In genomic region chr5:179819296-179820126, GRCh38 we compare ENCODE assay signal across 1 cellular context.
TF ChIP-seq lines count a peak whose summit lies in the region.

No MANE protein-coding gene starts in this region.

TF ChIP-seq in HepG2, 621 proteins besides CTCF, POLR2A, EP300 and RAD21 (continued from another document and continues in another):
- TF ChIP-seq ZBTB37 (CRISPR knock-in tag; IDR thresholded peaks at IDR 0.05) (no peak), ZNF572 (CRISPR knock-in tag; IDR thresholded peaks at IDR 0.05) (no peak), ZNF644 (CRISPR knock-in tag; IDR thresholded peaks at IDR 0.05; ENCODE audit: low read depth) (no peak), DR1 (CRISPR knock-in tag; IDR thresholded peaks at IDR 0.05) (peak; percentile 35; the same call in 1 of the 2 replicates), PAX8 (CRISPR knock-in tag; IDR thresholded peaks at IDR 0.05; ENCODE audit: borderline replicate concordance) (no peak), MEIS1 (CRISPR knock-in tag; IDR thresholded peaks at IDR 0.05; ENCODE audit: borderline replicate concordance) (no peak), ZNF446 (CRISPR knock-in tag; IDR thresholded peaks at IDR 0.05) (no peak; the same call in 1 of the 2 replicates), ZNF460 (CRISPR knock-in tag; IDR thresholded peaks at IDR 0.05; ENCODE audit: borderline replicate concordance) (no peak), ZNF564 (CRISPR knock-in tag; IDR thresholded peaks at IDR 0.05) (no peak; the same call in 1 of the 2 replicates), FLYWCH1 (CRISPR knock-in tag; IDR thresholded peaks at IDR 0.05) (no peak), BCLAF1 (IDR thresholded peaks at IDR 0.05) (no peak), NFKB2 (CRISPR knock-in tag; IDR thresholded peaks at IDR 0.05; ENCODE audit: borderline replicate concordance) (peak; percentile 57), TAF15 (IDR thresholded peaks at IDR 0.05; ENCODE audit: low read depth, low read length, poor library complexity, severe bottlenecking) (no peak), ZFAT (CRISPR knock-in tag; conservative IDR thresholded peaks at IDR 0.05) (no peak), RFX5 (IDR thresholded peaks at IDR 0.05; ENCODE audit: low read depth, low read length) (0 out of 2 replicates have a peak, but pooled peaks have one; percentile 1), ZNF724P (CRISPR knock-in tag; IDR thresholded peaks at IDR 0.05; ENCODE audit: borderline replicate concordance) (no peak), MTF2 (CRISPR knock-in tag; IDR thresholded peaks at IDR 0.05; ENCODE audit: borderline replicate concordance) (no peak), SNRNP70 (IDR thresholded peaks at IDR 0.05; ENCODE audit: low read depth, low read length) (no peak), ZNF225 (CRISPR knock-in tag; IDR thresholded peaks at IDR 0.05) (no peak; the same call in 1 of the 2 replicates), DPF2 (CRISPR knock-in tag; IDR thresholded peaks at IDR 0.05; ENCODE audit: borderline replicate concordance, low read depth) (no peak), ELK4 (CRISPR knock-in tag; IDR thresholded peaks at IDR 0.05; ENCODE audit: borderline replicate concordance) (no peak), KDM1A (CRISPR knock-in tag; IDR thresholded peaks at IDR 0.05) (no peak), ZNF138 (CRISPR knock-in tag; IDR thresholded peaks at IDR 0.05; ENCODE audit: low read depth) (no peak), RCOR2 (CRISPR knock-in tag; IDR thresholded peaks at IDR 0.05) (no peak), YY1 (IDR thresholded peaks at IDR 0.05; ENCODE audit: insufficient read depth, insufficient replicate concordance, low read depth, low read length) (no peak), NR2F2 (IDR thresholded peaks at IDR 0.05; ENCODE audit: borderline replicate concordance, low read depth) (no peak), ZNF878 (CRISPR knock-in tag; IDR thresholded peaks at IDR 0.05) (peak; percentile 59; the same call in 1 of the 2 replicates), TFAP4 (IDR thresholded peaks at IDR 0.05; ENCODE audit: borderline replicate concordance, low read depth) (peak; percentile 59; the same call in 1 of the 2 replicates), ZFYVE20 (CRISPR knock-in tag; IDR thresholded peaks at IDR 0.05; ENCODE audit: borderline replicate concordance, low read depth) (no peak), POGZ (CRISPR knock-in tag; IDR thresholded peaks at IDR 0.05) (no peak; the same call in 1 of the 2 replicates), TCF7L2 (IDR thresholded peaks at IDR 0.05; ENCODE audit: low read depth, low read length) (no peak), ZFP90 (CRISPR knock-in tag; IDR thresholded peaks at IDR 0.05; ENCODE audit: borderline replicate concordance) (peak; percentile 49; the same call in 1 of the 2 replicates), HNF1B (CRISPR knock-in tag; IDR thresholded peaks at IDR 0.05) (no peak), ZBTB3 (CRISPR knock-in tag; IDR thresholded peaks at IDR 0.05; ENCODE audit: borderline replicate concordance, low read depth) (no peak), NR1H2 (CRISPR knock-in tag; IDR thresholded peaks at IDR 0.05; ENCODE audit: borderline replicate concordance, low read depth) (peak; percentile 72; the same call in 1 of the 2 replicates), PPARG (CRISPR knock-in tag; conservative IDR thresholded peaks at IDR 0.05) (no peak), ZNF619 (CRISPR knock-in tag; IDR thresholded peaks at IDR 0.05) (0 out of 2 replicates have a peak, but pooled peaks have one; percentile 34), ZNF709 (CRISPR knock-in tag; IDR thresholded peaks at IDR 0.05) (no peak), ZNF773 (CRISPR knock-in tag; IDR thresholded peaks at IDR 0.05; ENCODE audit: borderline replicate concordance) (peak; percentile 76; the same call in 1 of the 2 replicates)
- TF ChIP-seq, protein P1, sequence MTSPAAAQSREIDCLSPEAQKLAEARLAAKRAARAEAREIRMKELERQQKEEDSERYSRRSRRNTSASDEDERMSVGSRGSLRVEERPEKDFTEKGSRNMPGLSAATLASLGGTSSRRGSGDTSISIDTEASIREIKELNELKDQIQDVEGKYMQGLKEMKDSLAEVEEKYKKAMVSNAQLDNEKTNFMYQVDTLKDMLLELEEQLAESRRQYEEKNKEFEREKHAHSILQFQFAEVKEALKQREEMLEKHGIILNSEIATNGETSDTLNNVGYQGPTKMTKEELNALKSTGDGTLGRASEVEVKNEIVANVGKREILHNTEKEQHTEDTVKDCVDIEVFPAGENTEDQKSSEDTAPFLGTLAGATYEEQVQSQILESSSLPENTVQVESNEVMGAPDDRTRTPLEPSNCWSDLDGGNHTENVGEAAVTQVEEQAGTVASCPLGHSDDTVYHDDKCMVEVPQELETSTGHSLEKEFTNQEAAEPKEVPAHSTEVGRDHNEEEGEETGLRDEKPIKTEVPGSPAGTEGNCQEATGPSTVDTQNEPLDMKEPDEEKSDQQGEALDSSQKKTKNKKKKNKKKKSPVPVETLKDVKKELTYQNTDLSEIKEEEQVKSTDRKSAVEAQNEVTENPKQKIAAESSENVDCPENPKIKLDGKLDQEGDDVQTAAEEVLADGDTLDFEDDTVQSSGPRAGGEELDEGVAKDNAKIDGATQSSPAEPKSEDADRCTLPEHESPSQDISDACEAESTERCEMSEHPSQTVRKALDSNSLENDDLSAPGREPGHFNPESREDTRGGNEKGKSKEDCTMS (CRISPR knock-in tag; conservative IDR thresholded peaks at IDR 0.05): 0 out of 2 replicates have a peak, but pooled peaks have one; percentile 23
- TF ChIP-seq, protein P2, sequence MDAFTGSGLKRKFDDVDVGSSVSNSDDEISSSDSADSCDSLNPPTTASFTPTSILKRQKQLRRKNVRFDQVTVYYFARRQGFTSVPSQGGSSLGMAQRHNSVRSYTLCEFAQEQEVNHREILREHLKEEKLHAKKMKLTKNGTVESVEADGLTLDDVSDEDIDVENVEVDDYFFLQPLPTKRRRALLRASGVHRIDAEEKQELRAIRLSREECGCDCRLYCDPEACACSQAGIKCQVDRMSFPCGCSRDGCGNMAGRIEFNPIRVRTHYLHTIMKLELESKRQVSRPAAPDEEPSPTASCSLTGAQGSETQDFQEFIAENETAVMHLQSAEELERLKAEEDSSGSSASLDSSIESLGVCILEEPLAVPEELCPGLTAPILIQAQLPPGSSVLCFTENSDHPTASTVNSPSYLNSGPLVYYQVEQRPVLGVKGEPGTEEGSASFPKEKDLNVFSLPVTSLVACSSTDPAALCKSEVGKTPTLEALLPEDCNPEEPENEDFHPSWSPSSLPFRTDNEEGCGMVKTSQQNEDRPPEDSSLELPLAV (CRISPR knock-in tag; conservative IDR thresholded peaks at IDR 0.05; ENCODE audit: low read depth): no peak
- TF ChIP-seq, protein P3, sequence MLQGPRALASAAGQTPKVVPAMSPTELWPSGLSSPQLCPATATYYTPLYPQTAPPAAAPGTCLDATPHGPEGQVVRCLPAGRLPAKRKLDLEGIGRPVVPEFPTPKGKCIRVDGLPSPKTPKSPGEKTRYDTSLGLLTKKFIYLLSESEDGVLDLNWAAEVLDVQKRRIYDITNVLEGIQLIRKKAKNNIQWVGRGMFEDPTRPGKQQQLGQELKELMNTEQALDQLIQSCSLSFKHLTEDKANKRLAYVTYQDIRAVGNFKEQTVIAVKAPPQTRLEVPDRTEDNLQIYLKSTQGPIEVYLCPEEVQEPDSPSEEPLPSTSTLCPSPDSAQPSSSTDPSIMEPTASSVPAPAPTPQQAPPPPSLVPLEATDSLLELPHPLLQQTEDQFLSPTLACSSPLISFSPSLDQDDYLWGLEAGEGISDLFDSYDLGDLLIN (CRISPR knock-in tag; IDR thresholded peaks at IDR 0.05; ENCODE audit: borderline replicate concordance): peak; percentile 69; the same call in 1 of the 2 replicates
- TF ChIP-seq, protein P4, sequence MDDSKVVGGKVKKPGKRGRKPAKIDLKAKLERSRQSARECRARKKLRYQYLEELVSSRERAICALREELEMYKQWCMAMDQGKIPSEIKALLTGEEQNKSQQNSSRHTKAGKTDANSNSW (CRISPR knock-in tag; IDR thresholded peaks at IDR 0.05; ENCODE audit: borderline replicate concordance): no peak
- TF ChIP-seq, protein P5, sequence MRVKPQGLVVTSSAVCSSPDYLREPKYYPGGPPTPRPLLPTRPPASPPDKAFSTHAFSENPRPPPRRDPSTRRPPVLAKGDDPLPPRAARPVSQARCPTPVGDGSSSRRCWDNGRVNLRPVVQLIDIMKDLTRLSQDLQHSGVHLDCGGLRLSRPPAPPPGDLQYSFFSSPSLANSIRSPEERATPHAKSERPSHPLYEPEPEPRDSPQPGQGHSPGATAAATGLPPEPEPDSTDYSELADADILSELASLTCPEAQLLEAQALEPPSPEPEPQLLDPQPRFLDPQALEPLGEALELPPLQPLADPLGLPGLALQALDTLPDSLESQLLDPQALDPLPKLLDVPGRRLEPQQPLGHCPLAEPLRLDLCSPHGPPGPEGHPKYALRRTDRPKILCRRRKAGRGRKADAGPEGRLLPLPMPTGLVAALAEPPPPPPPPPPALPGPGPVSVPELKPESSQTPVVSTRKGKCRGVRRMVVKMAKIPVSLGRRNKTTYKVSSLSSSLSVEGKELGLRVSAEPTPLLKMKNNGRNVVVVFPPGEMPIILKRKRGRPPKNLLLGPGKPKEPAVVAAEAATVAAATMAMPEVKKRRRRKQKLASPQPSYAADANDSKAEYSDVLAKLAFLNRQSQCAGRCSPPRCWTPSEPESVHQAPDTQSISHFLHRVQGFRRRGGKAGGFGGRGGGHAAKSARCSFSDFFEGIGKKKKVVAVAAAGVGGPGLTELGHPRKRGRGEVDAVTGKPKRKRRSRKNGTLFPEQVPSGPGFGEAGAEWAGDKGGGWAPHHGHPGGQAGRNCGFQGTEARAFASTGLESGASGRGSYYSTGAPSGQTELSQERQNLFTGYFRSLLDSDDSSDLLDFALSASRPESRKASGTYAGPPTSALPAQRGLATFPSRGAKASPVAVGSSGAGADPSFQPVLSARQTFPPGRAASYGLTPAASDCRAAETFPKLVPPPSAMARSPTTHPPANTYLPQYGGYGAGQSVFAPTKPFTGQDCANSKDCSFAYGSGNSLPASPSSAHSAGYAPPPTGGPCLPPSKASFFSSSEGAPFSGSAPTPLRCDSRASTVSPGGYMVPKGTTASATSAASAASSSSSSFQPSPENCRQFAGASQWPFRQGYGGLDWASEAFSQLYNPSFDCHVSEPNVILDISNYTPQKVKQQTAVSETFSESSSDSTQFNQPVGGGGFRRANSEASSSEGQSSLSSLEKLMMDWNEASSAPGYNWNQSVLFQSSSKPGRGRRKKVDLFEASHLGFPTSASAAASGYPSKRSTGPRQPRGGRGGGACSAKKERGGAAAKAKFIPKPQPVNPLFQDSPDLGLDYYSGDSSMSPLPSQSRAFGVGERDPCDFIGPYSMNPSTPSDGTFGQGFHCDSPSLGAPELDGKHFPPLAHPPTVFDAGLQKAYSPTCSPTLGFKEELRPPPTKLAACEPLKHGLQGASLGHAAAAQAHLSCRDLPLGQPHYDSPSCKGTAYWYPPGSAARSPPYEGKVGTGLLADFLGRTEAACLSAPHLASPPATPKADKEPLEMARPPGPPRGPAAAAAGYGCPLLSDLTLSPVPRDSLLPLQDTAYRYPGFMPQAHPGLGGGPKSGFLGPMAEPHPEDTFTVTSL (CRISPR knock-in tag; IDR thresholded peaks at IDR 0.05; ENCODE audit: borderline replicate concordance): no peak
